ENCODE assay signal across 15 cellular contexts in genomic region chr15:71411538-71412482, GRCh38.
DNase-seq lines count a peak whose midpoint lies in the region; ATAC-seq and TF ChIP-seq lines count a peak whose summit lies in the region.
"Had no signal": no experiment of that assay in that cellular context is flagged by ENCODE, and none has a peak within 500 bp of the region (broad histone marks: within the 10 kb centered on the region; RNA-seq: fewer than 3 reads in every experiment).

No MANE protein-coding gene starts in this region.

- intact Hi-C loops in left lung (cut with DNase I) (no loop called here), tibial artery (cut with DNase I; ENCODE audit: low total_unique reads) (no loop called here)

- H3K4me1 ChIP-seq in esophagus (ENCODE audit: control insufficient read depth in 2 of 2, insufficient read depth in 2 of 2, low read length in 1 of 2) (peaks cover 2 to 4% of the 10 kb centered on the region in 2 donors), left lung (peaks cover 13 to 14% of the 10 kb centered on the region in 2 donors), tibial artery (peaks cover 0 to 60% (median 19%) of the 10 kb centered on the region in 4 donors)
- H3K4me1 ChIP-seq: breast epithelium, spleen had no signal

- H3K27ac ChIP-seq in esophagus (ENCODE audit: low read depth in 2 of 2, low read length in 1 of 2) (peak overlapping the region; percentile 40 to 62), left lung (peak overlapping the region; percentile 73 to 76), tibial artery (peak overlapping the region; percentile 71)

- no peaks in the 10 kb centered on the region for H3K27me3 ChIP-seq in esophagus (ENCODE audit: control insufficient read depth in 1 of 2, insufficient read depth in 2 of 2, low read length in 2 of 2)
- H3K27me3 ChIP-seq in left lung: no peaks in the 10 kb centered on the region
- H3K27me3 ChIP-seq in tibial artery: no peaks in the 10 kb centered on the region
- H3K27me3 ChIP-seq: breast epithelium had no signal

- WGBS in esophagus, 2 donors: 60 to 64% methylated on average over 16 of the region's 16 CpGs

- DNase-seq in LNCaP clone FGC (ENCODE audit: low read depth) (peak; percentile 44), left lung (peak in 1 of 2 donors; percentile 73), tibial artery (peak; percentile 52 to 71), SHP77 treated with DMSO at 0.1 percent for 48 hours (lab: John Stamatoyannopoulos, UW) (no peak), mesenteric fat pad (ENCODE audit: low spot score) (no peak), GM03348 (ENCODE audit: low spot score) (no peak)
- no peak for DNase-seq in activated CD4-positive, CD25-positive, alpha-beta regulatory T cell treated with anti-CD3 and anti-CD28 coated beads, Interleukin-2, amount 50 U/mL, for 72 hours
- DNase-seq: activated CD8-positive, alpha-beta memory T cell treated with anti-CD3 and anti-CD28 coated beads for 24 hours; DMS79; H7; NCI-H2029; spleen had no signal

- no peak overlapping the region for H3K4me3 ChIP-seq in LNCaP clone FGC (ENCODE audit: low read depth, low read length)
- no peak overlapping the region for H3K4me3 ChIP-seq in esophagus (ENCODE audit: low read depth in 1 of 2, low read length in 2 of 2)
- H3K4me3 ChIP-seq in left lung: no peak overlapping the region
- peak overlapping the region; percentile 15 to 32 for H3K4me3 ChIP-seq in tibial artery
- H3K4me3 ChIP-seq: spleen had no signal

- peak; percentile 86 for ATAC-seq in left lung
- ATAC-seq: stimulated activated effector memory CD8-positive, alpha-beta T cell treated with anti-CD3 and anti-CD28 coated beads, Interleukin-12 subunit alpha, Interleukin-12 subunit beta, amount 100 ng/mL, for 72 hours had no signal

- H3K9me3 ChIP-seq in esophagus (ENCODE audit: control insufficient read depth in 2 of 2, insufficient read depth in 1 of 2, low read depth in 1 of 2, low read length in 1 of 2) (no peaks in the 10 kb centered on the region), left lung (no peaks in the 10 kb centered on the region), tibial artery (no peaks in the 10 kb centered on the region)
- H3K9me3 ChIP-seq: breast epithelium, spleen had no signal

- H3K36me3 ChIP-seq in esophagus (ENCODE audit: control insufficient read depth in 2 of 2, insufficient read depth in 2 of 2, low read length in 1 of 2) (no peaks in the 10 kb centered on the region), left lung (no peaks in the 10 kb centered on the region), tibial artery (no peaks in the 10 kb centered on the region)
- H3K36me3 ChIP-seq: breast epithelium, spleen had no signal

- TF ChIP-seq CTCF in LNCaP clone FGC (IDR thresholded peaks at IDR 0.05; ENCODE audit: control insufficient read depth, extremely low read depth, insufficient read depth) (no peak), left lung (IDR thresholded peaks at IDR 0.05) (no peak), tibial artery (IDR thresholded peaks at IDR 0.05) (peak; percentile 24 to 44)

Comparison
In these comparisons a context has a peak if more than half of its experiments do, and no peak if none do; other contexts are left out.
1. DNase-seq: peak in LNCaP clone FGC (single experiment) and tibial artery (2 of 2); none in SHP77 treated with DMSO at 0.1 percent for 48 hours (single experiment), mesenteric fat pad (single experiment), GM03348 (single experiment) and activated CD4-positive, CD25-positive, alpha-beta regulatory T cell treated with anti-CD3 and anti-CD28 coated beads, Interleukin-2, amount 50 U/mL, for 72 hours (single experiment).
2. H3K4me3 ChIP-seq: peak in tibial artery (2 of 2); none in LNCaP clone FGC (single experiment), esophagus (0 of 2) and left lung (0 of 2).
3. CTCF ChIP-seq: peak in tibial artery (2 of 2); none in LNCaP clone FGC (single experiment) and left lung (0 of 2).
4. Peak in every context shown above with its lines, with median percentiles within 50 percentile points of each other: H3K27ac ChIP-seq.